ENCODE assay signal across 8 cellular contexts in genomic region chr10:30359373-30360206, GRCh38. TPM values are rescaled to one million over a fixed set of nuclear protein-coding genes. Genes with fewer than 3 reads are reported as not detected.
A peak's percentile ranks its signal among the peaks of the same experiment; 100 is the strongest.
DNase-seq lines count a peak whose midpoint lies in the region; ATAC-seq and TF ChIP-seq lines count a peak whose summit lies in the region.

No MANE protein-coding gene starts in this region.

- no peaks in the 10 kb centered on the region for H3K36me3 ChIP-seq in lung (ENCODE audit: control insufficient read depth in 2 of 2, insufficient read depth in 2 of 2, low read length in 2 of 2)

- peaks cover 0 to 7% of the 10 kb centered on the region in 2 donors for H3K4me1 ChIP-seq in lung (ENCODE audit: control insufficient read depth in 2 of 2, insufficient read depth in 2 of 2, low read length in 2 of 2)

- 44 to 59% methylated on average over 8 of the region's 8 CpGs for WGBS in lung, 2 donors

- ATAC-seq in HG02571 (IDR thresholded peaks at IDR 0.05; ENCODE audit: unreplicated experiment) (peak; percentile 91), lung (ENCODE audit: insufficient read depth, low FRiP score) (peak; percentile 47)

- DNase-seq in NCI-H2196 (lab: John Stamatoyannopoulos, UW; ENCODE audit: unreplicated experiment) (peak; percentile 4), NCI-H2196 treated with DMSO at 0.1 percent for 48 hours (lab: John Stamatoyannopoulos, UW; ENCODE audit: unreplicated experiment) (no peak), NCI-H1694 treated with DMSO at 0.1 percent for 48 hours (lab: John Stamatoyannopoulos, UW) (peak; percentile 4), dermis microvascular lymphatic vessel endothelial cell (ENCODE audit: low read depth in 2 of 2) (peak; percentile 27 to 54), lung (ENCODE audit: low spot score) (peak; percentile 65)
- DNase-seq in activated CD4-positive, alpha-beta T cell treated with anti-CD3 and anti-CD28 coated beads for 48 hours, result peak; percentile 75
- DNase-seq in stimulated activated CD8-positive, alpha-beta memory T cell treated with anti-CD3 and anti-CD28 coated beads, Interleukin-2, amount 100 ng/mL, for 48 hours (ENCODE audit: low read depth in 2 of 2), result peak; percentile 39 to 40

- no peaks in the 10 kb centered on the region for H3K27me3 ChIP-seq in lung (ENCODE audit: control insufficient read depth, insufficient read depth)

- peak; percentile 32 for TF ChIP-seq CTCF in lung (IDR thresholded peaks at IDR 0.05; ENCODE audit: control extremely low read depth, extremely low read depth)

- H3K4me3 ChIP-seq in lung, result no peak overlapping the region

- H3K9me3 ChIP-seq in lung (ENCODE audit: control insufficient read depth in 2 of 2, insufficient read depth in 1 of 2, low read length in 1 of 2), result no peaks in the 10 kb centered on the region

- no peak overlapping the region for H3K27ac ChIP-seq in lung (ENCODE audit: low read depth in 1 of 2, low read length in 1 of 2)

RNA-seq across cellular contexts. Expression of gene MTPAP, which starts 10.5 kb away (rescaled TPM):
- total RNA-seq in dermis microvascular lymphatic vessel endothelial cell, result 8.3 and 9.6 TPM in 2 replicates
- 10 to 100 TPM; 17.1 to 21.5 TPM for total RNA-seq in lung
- 10 to 100 TPM in 1 of 2 donors, 1 to 10 TPM in 1; 5.0 to 11.1 TPM for polyA plus RNA-seq in lung
